Comparison of ENCODE assay signal across 8 cellular contexts in genomic region chr3:9135930-9136525, GRCh38.
DNase-seq lines count a peak whose midpoint lies in the region; TF ChIP-seq lines count a peak whose summit lies in the region.

No MANE protein-coding gene starts in this region.

- no peaks in the 10 kb centered on the region for H3K79me1 ChIP-seq in mesenchymal stem cell (replicated peaks; ENCODE audit: low read length, poor library complexity, severe bottlenecking)

- H3K4me2 ChIP-seq in mesenchymal stem cell (ENCODE audit: low read length, poor library complexity, severe bottlenecking): peak overlapping the region; percentile 62

- H3K27ac Mint-ChIP-seq in T-helper 2 cell treated with Interferon-gamma antibody and Interleukin-4, amounts not matched to agents 5 μg/mL and 100 μg/mL, for 36 hours: no peak overlapping the region
- no peak overlapping the region for H3K27ac Mint-ChIP-seq in Calu3 (ENCODE audit: unreplicated experiment)

- no peak overlapping the region for H3K4ac ChIP-seq in mesenchymal stem cell (ENCODE audit: low read depth in 1 of 2, low read length in 2 of 2)

- no peak overlapping the region for H3K23ac ChIP-seq in mesenchymal stem cell (ENCODE audit: low read length in 2 of 2)

- no TSS peak for BruUV-seq in Calu3 (replicated peaks; lab: Mats Ljungman, UMichigan)

- H2BK5ac ChIP-seq in mesenchymal stem cell (ENCODE audit: low read depth, low read length, poor library complexity, severe bottlenecking): no peak overlapping the region

- peaks cover 5% of the 10 kb centered on the region for H3K9me3 ChIP-seq in ectodermal cell (ENCODE audit: control insufficient read depth, low read length)
- peaks cover 5% of the 10 kb centered on the region for H3K9me3 ChIP-seq in mesenchymal stem cell (ENCODE audit: control insufficient read depth, low read length)

- no peak overlapping the region for H3K18ac ChIP-seq in mesenchymal stem cell (ENCODE audit: low read depth in 1 of 2, low read length in 2 of 2)

- DNase-seq in T-helper 2 cell treated with Interferon-gamma antibody and Interleukin-4, amounts not matched to agents 5 μg/mL and 100 μg/mL, for 36 hours (ENCODE audit: low spot score): no peak
- DNase-seq in T-helper 2 cell: no peak
- DNase-seq in mesenchymal stem cell: no peak
- peak in 34 of 49 donors; percentile 11 to 68 (median 40) for DNase-seq in substantia nigra (lab: John Stamatoyannopoulos, UW)
- DNase-seq in NCI-H1930 (lab: John Stamatoyannopoulos, UW): no peak
- DNase-seq in Calu3: no peak
- no peak for DNase-seq in KBM-7

- no peak overlapping the region for H2BK15ac ChIP-seq in mesenchymal stem cell (ENCODE audit: low read depth, poor library complexity, severe bottlenecking)

- no peaks in the 10 kb centered on the region for H3K36me3 Mint-ChIP-seq in T-helper 2 cell treated with Interferon-gamma antibody and Interleukin-4, amounts not matched to agents 5 μg/mL and 100 μg/mL, for 36 hours (ENCODE audit: low read depth)
- no peaks in the 10 kb centered on the region for H3K36me3 Mint-ChIP-seq in Calu3 (ENCODE audit: insufficient read depth, unreplicated experiment)

- no peaks in the 10 kb centered on the region for H3K36me3 ChIP-seq in ectodermal cell (ENCODE audit: control insufficient read depth, insufficient read depth, low read length)
- H3K36me3 ChIP-seq in mesenchymal stem cell (ENCODE audit: control insufficient read depth in 1 of 2, insufficient read depth in 2 of 2, low read depth in 1 of 2, low read length in 2 of 2): no peaks in the 10 kb centered on the region

- H3K4me3 ChIP-seq in ectodermal cell (ENCODE audit: insufficient read depth, low read depth, low read length): peak overlapping the region; percentile 24
- peak overlapping the region; percentile 35 to 48 for H3K4me3 ChIP-seq in mesenchymal stem cell (ENCODE audit: insufficient read depth in 1 of 2, low read depth in 1 of 2, low read length in 2 of 2)

- H4K8ac ChIP-seq in mesenchymal stem cell (ENCODE audit: low read length): no peak overlapping the region

- no peak overlapping the region for H2AFZ ChIP-seq in mesenchymal stem cell (ENCODE audit: low read depth, low read length)

- H2BK12ac ChIP-seq in mesenchymal stem cell (ENCODE audit: low read length in 2 of 2): no peak overlapping the region

- CTCF ChIA-PET in Calu3 (lab: Charles Lee): no interaction called here

- H3K4me1 Mint-ChIP-seq in T-helper 2 cell treated with Interferon-gamma antibody and Interleukin-4, amounts not matched to agents 5 μg/mL and 100 μg/mL, for 36 hours (ENCODE audit: low read depth): no peaks in the 10 kb centered on the region
- H3K4me1 Mint-ChIP-seq in Calu3 (ENCODE audit: low read depth, unreplicated experiment): peaks cover 11% of the 10 kb centered on the region

- H3K9me3 Mint-ChIP-seq in T-helper 2 cell treated with Interferon-gamma antibody and Interleukin-4, amounts not matched to agents 5 μg/mL and 100 μg/mL, for 36 hours: no peaks in the 10 kb centered on the region
- H3K9me3 Mint-ChIP-seq in Calu3 (ENCODE audit: low read depth, unreplicated experiment): no peaks in the 10 kb centered on the region

- H3K27ac ChIP-seq in ectodermal cell (ENCODE audit: insufficient read depth, low read depth, low read length, poor library complexity, severe bottlenecking) (no peak overlapping the region), mesenchymal stem cell (ENCODE audit: low read length, poor library complexity, severe bottlenecking) (no peak overlapping the region), substantia nigra (ENCODE audit: low read depth, low read length, poor library complexity, severe bottlenecking) (peak overlapping the region; percentile 63)

- intact Hi-C loops in Calu3 (cut with micrococcal nuclease; ENCODE audit: unreplicated experiment): no loop called here

- H3K9ac ChIP-seq in mesenchymal stem cell (ENCODE audit: low read length): peak overlapping the region; percentile 47

- no peak for TF ChIP-seq CTCF in Calu3 (IDR thresholded peaks at IDR 0.05; ENCODE audit: unreplicated experiment)

- H3K27me3 Mint-ChIP-seq in T-helper 2 cell treated with Interferon-gamma antibody and Interleukin-4, amounts not matched to agents 5 μg/mL and 100 μg/mL, for 36 hours (ENCODE audit: low read depth): peaks cover 52% of the 10 kb centered on the region
- H3K27me3 Mint-ChIP-seq in Calu3 (ENCODE audit: unreplicated experiment): no peaks in the 10 kb centered on the region

- H3K4me1 ChIP-seq in ectodermal cell (ENCODE audit: control insufficient read depth, insufficient read depth, low read length): peaks cover 18% of the 10 kb centered on the region
- peaks cover 15% of the 10 kb centered on the region for H3K4me1 ChIP-seq in mesenchymal stem cell (ENCODE audit: control insufficient read depth, insufficient read depth, low read depth, low read length)

- in situ Hi-C loops in KBM-7 (cut with MboI; ENCODE audit: low pct_unique_long_range_greater_than_20kb, low sequenced_read_pairs): no loop called here

- no peaks in the 10 kb centered on the region for H3K27me3 ChIP-seq in ectodermal cell (ENCODE audit: control insufficient read depth, insufficient read depth, low read length, poor library complexity, severe bottlenecking)
- peaks cover 3 to 39% of the 10 kb centered on the region in 2 experiments for H3K27me3 ChIP-seq in mesenchymal stem cell (ENCODE audit: control insufficient read depth in 1 of 2, insufficient read depth in 1 of 2, low read length in 2 of 2)

- peak overlapping the region; percentile 41 for H3K4me3 Mint-ChIP-seq in T-helper 2 cell treated with Interferon-gamma antibody and Interleukin-4, amounts not matched to agents 5 μg/mL and 100 μg/mL, for 36 hours
- H3K4me3 Mint-ChIP-seq in Calu3 (ENCODE audit: low read depth, unreplicated experiment): no peak overlapping the region

- H2BK120ac ChIP-seq in mesenchymal stem cell (ENCODE audit: low read depth, low read length): no peak overlapping the region

- H2AK5ac ChIP-seq in mesenchymal stem cell (ENCODE audit: low read length, severe bottlenecking): no peak overlapping the region

- H4K91ac ChIP-seq in mesenchymal stem cell (ENCODE audit: low read length): no peak overlapping the region

- 6% methylated on average over 52 to 55 of the region's 56 CpGs for WGBS in ectodermal cell, 2 experiments
- 21% methylated on average over 25 of the region's 56 CpGs for WGBS in mesenchymal stem cell

- no peak overlapping the region for H3K14ac ChIP-seq in mesenchymal stem cell (ENCODE audit: low read length in 2 of 2)

Comparison
In these comparisons a context has a peak if more than half of its experiments do, and no peak if none do; other contexts are left out.
1. DNase-seq: peak in substantia nigra (34 of 49); none in T-helper 2 cell treated with Interferon-gamma antibody and Interleukin-4, amounts not matched to agents 5 μg/mL and 100 μg/mL, for 36 hours (single experiment), T-helper 2 cell (0 of 5), mesenchymal stem cell (single experiment), NCI-H1930 (0 of 2), Calu3 (single experiment) and KBM-7 (single experiment).